In genomic region chr4:24703298-24703697, GRCh38 we compare ENCODE assay signal across 27 cellular contexts.
"Had no signal": no experiment of that assay in that cellular context is flagged by ENCODE, and none has a peak within 500 bp of the region (broad histone marks: within the 10 kb centered on the region; RNA-seq: fewer than 3 reads in every experiment).

No MANE protein-coding gene starts in this region.

- H3K9me3 ChIP-seq: stomach, suprapubic skin, testis, thoracic aorta, thyroid gland, tibial artery, transverse colon, upper lobe of left lung, upper lobe of right lung, uterus, vagina had no signal

- ATAC-seq: stimulated activated effector memory CD8-positive, alpha-beta T cell treated with anti-CD3 and anti-CD28 coated beads, Interleukin-12 subunit alpha, Interleukin-12 subunit beta, amount 100 ng/mL, for 72 hours; stimulated activated memory B cell treated with anti-CD40 and anti-IgM and Interleukin-4, amounts not matched to agents 10 μg/mL and 1 μg/mL and 100 μg/mL, for 72 hours; stimulated activated naive B cell treated with anti-CD40 and anti-IgM and Interleukin-4, amounts not matched to agents 10 μg/mL and 1 μg/mL and 100 μg/mL, for 72 hours; stimulated activated naive CD8-positive, alpha-beta T cell treated with anti-CD3 and anti-CD28 coated beads, Interleukin-15, amount 100 ng/mL, for 72 hours; stimulated activated naive CD8-positive, alpha-beta T cell treated with anti-CD3 and anti-CD28 coated beads, Interleukin-15, Interleukin-2, amounts not matched to agents 100 U/mL and 50 U/mL, for 24 hours; upper lobe of right lung had no signal

- H3K27ac ChIP-seq: stomach, suprapubic skin, testis, thoracic aorta, thyroid gland, tibial artery, transverse colon, upper lobe of left lung, upper lobe of right lung, uterus, vagina had no signal

- FAIRE-seq: urothelium cell line had no signal

- DNase-seq: stimulated activated CD4-positive, alpha-beta T cell treated with anti-CD3 and anti-CD28 coated beads, Interleukin-2, amount 100 ng/mL, for 48 hours; stimulated activated CD4-positive, alpha-beta T cell treated with anti-CD3 and anti-CD28 coated beads, Interleukin-4, amount 100 ng/mL, for 1 hour; stimulated activated CD4-positive, alpha-beta T cell treated with anti-CD3 and anti-CD28 coated beads, Interleukin-4, amount 100 ng/mL, for 24 hours; stimulated activated CD4-positive, alpha-beta T cell treated with anti-CD3 and anti-CD28 coated beads, Interleukin-4, amount 100 ng/mL, for 4 hours; stimulated activated CD8-positive, alpha-beta memory T cell treated with anti-CD3 and anti-CD28 coated beads, Interleukin-4, amount 100 ng/mL, for 48 hours; stimulated activated naive B cell treated with anti-CD40 and anti-IgM and Interleukin-4, amounts not matched to agents 10 μg/mL and 1 μg/mL and 100 μg/mL, for 72 hours; stimulated activated naive CD4-positive, alpha-beta T cell; stimulated activated naive CD4-positive, alpha-beta T cell treated with Interleukin-2 at 50 U/mL for 16 hours; stimulated activated naive CD8-positive, alpha-beta T cell treated with anti-CD3 and anti-CD28 coated beads, Interleukin-15, amount 100 ng/mL, for 72 hours; stimulated activated naive CD8-positive, alpha-beta T cell treated with anti-CD3 and anti-CD28 coated beads, Interleukin-15, Interleukin-2, amounts not matched to agents 100 U/mL and 50 U/mL, for 24 hours; stomach; substantia nigra; testis; thyroid gland; tibial artery; transverse colon; trophoblast cell; upper lobe of left lung; upper lobe of right lung; uterus had no signal

- H3K4me3 ChIP-seq: stomach, suprapubic skin, testis, thoracic aorta, thyroid gland, tibial artery, tibial nerve, transverse colon, upper lobe of left lung, upper lobe of right lung, uterus, vagina had no signal

- H3K36me3 ChIP-seq: stomach, suprapubic skin, thoracic aorta, thyroid gland, tibial artery, tibial nerve, transverse colon, upper lobe of left lung, upper lobe of right lung, uterus, vagina had no signal

- H3K27me3 ChIP-seq: stomach, suprapubic skin, testis, thyroid gland, tibial artery, tibial nerve, transverse colon, upper lobe of left lung, upper lobe of right lung, uterus, vagina had no signal

- H3K4me1 ChIP-seq: stomach, testis, thyroid gland, tibial artery, transverse colon, upper lobe of left lung, upper lobe of right lung, uterus, vagina had no signal
